In genomic region chr2:171553858-171554257, GRCh38 we compare ENCODE assay signal across 10 cellular contexts.
DNase-seq lines count a peak whose midpoint lies in the region; ATAC-seq and TF ChIP-seq lines count a peak whose summit lies in the region.
"Had no signal": no experiment of that assay in that cellular context is flagged by ENCODE, and none has a peak within 500 bp of the region (broad histone marks: within the 10 kb centered on the region; RNA-seq: fewer than 3 reads in every experiment).

No MANE protein-coding gene starts in this region.

- ATAC-seq in HG03025 (IDR thresholded peaks at IDR 0.05; ENCODE audit: low FRiP score, unreplicated experiment): no peak
- no peak for ATAC-seq in HG02571 (IDR thresholded peaks at IDR 0.05; ENCODE audit: unreplicated experiment)

- TF ChIP-seq CTCF in AG09319 (IDR thresholded peaks at IDR 0.05; ENCODE audit: low read depth, low read length) (no peak), NB4 (IDR thresholded peaks at IDR 0.05; ENCODE audit: low read depth, low read length) (no peak)

- DNase-seq in AG09319 (ENCODE audit: extremely low read depth, low read depth) (peak; percentile 83), NB4 (ENCODE audit: low read depth) (peak; percentile 20), RPMI8226 (peak; percentile 18), iPS DF 19.7 (ENCODE audit: low read depth, low spot score) (peak; percentile 61)
- no peak for DNase-seq in activated naive CD4-positive, alpha-beta T cell treated with anti-CD3 and anti-CD28 coated beads, Interleukin-2, amount 50 U/mL, for 16 hours
- DNase-seq in activated CD8-positive, alpha-beta memory T cell treated with anti-CD3 and anti-CD28 coated beads, Interleukin-2, amount 50 U/mL, for 48 hours: no peak
- DNase-seq: lower lobe of right lung had no signal

- no peak overlapping the region for H3K4me3 ChIP-seq in NB4 (ENCODE audit: low read depth, low read length)
- H3K4me3 ChIP-seq: lower lobe of right lung, right atrium auricular region had no signal

- no peak for TF ChIP-seq POLR2A in NB4 (IDR thresholded peaks at IDR 0.05; ENCODE audit: extremely low read depth, insufficient read length)

Comparison
In these comparisons a context has a peak if more than half of its experiments do, and no peak if none do; other contexts are left out.
1. DNase-seq: peak in AG09319 (single experiment), NB4 (single experiment), RPMI8226 (single experiment) and iPS DF 19.7 (single experiment); none in activated naive CD4-positive, alpha-beta T cell treated with anti-CD3 and anti-CD28 coated beads, Interleukin-2, amount 50 U/mL, for 16 hours (single experiment) and activated CD8-positive, alpha-beta memory T cell treated with anti-CD3 and anti-CD28 coated beads, Interleukin-2, amount 50 U/mL, for 48 hours (single experiment).